Comparison of ENCODE assay signal across 8 cellular contexts in genomic region chr19:48152552-48152951, GRCh38. TPM values are rescaled to one million over a fixed set of nuclear protein-coding genes. Genes with fewer than 3 reads are reported as not detected.
DNase-seq lines count a peak whose midpoint lies in the region; ATAC-seq and TF ChIP-seq lines count a peak whose summit lies in the region.

No MANE protein-coding gene starts in this region.

- TF ChIP-seq CTCF in 22Rv1 (IDR thresholded peaks at IDR 0.05) (peak; percentile 88), GM12874 (IDR thresholded peaks at IDR 0.05; ENCODE audit: insufficient read depth, low read depth, low read length) (peak; percentile 60), dorsolateral prefrontal cortex (IDR thresholded peaks at IDR 0.05 in 54 of 56, conservative IDR thresholded peaks at IDR 0.05 in 2 of 56; ENCODE audit: low read depth in 1 of 56, partially characterized antibody in 56 of 56) (peak; percentile 87 to 100 (median 95))

- peaks cover 2% of the 10 kb centered on the region for H3K4me1 Mint-ChIP-seq in memory B cell

- peak; percentile 8 to 64 for DNase-seq in NCI-H446 (lab: John Stamatoyannopoulos, UW)
- DNase-seq in activated CD4-positive, alpha-beta T cell treated with anti-CD3 and anti-CD28 coated beads, Interleukin-2, amount 50 U/mL, for 48 hours = peak; percentile 68 to 74
- peak; percentile 57 to 86 (median 68) for DNase-seq in dorsolateral prefrontal cortex
- DNase-seq in memory B cell (ENCODE audit: low spot score in 2 of 2) = peak; percentile 65 to 66
- DNase-seq in stimulated activated CD8-positive, alpha-beta memory T cell treated with anti-CD3 and anti-CD28 coated beads, Interleukin-2, amount 100 ng/mL, for 48 hours (ENCODE audit: low read depth in 2 of 2) = peak; percentile 36 to 51

- H3K4me3 ChIP-seq in dorsolateral prefrontal cortex = peak overlapping the region in 1 of 59 donors; percentile 13

- no peak overlapping the region for H3K4me3 Mint-ChIP-seq in memory B cell

- intact Hi-C loops in dorsolateral prefrontal cortex (cut with DNase I) = loop anchor here (1.0 to 2.0 kb wide), 2 partner anchors 45 to 46 kb away; no protein-coding TSS in a partner anchor

- peaks cover 29% of the 10 kb centered on the region for H3K36me3 Mint-ChIP-seq in memory B cell

- no peaks in the 10 kb centered on the region for H3K27me3 ChIP-seq in dorsolateral prefrontal cortex

- no peaks in the 10 kb centered on the region for H3K9me3 Mint-ChIP-seq in memory B cell

- H3K27ac ChIP-seq in 22Rv1 = no peak overlapping the region
- peak overlapping the region in 47 of 59 donors; percentile 0 to 83 (median 63) for H3K27ac ChIP-seq in dorsolateral prefrontal cortex

- no peaks in the 10 kb centered on the region for H3K27me3 Mint-ChIP-seq in memory B cell

- no peak overlapping the region for H3K27ac Mint-ChIP-seq in memory B cell

- peak; percentile 43 for ATAC-seq in memory B cell (ENCODE audit: low read depth)
- no peak for ATAC-seq in GM18873 (IDR thresholded peaks at IDR 0.05; ENCODE audit: low FRiP score, unreplicated experiment)

RNA-seq across cellular contexts. Expression of gene LIG1, which starts 17.6 kb away (rescaled TPM):
- total RNA-seq in dorsolateral prefrontal cortex = 10 to 100 TPM; 12.7 to 39.6 (median 22.5) TPM

RNA-seq across cellular contexts. Expression of gene ZSWIM9, which starts 17.9 kb away (rescaled TPM):
- 10 to 100 TPM; 14.1 to 42.1 (median 18.4) TPM for total RNA-seq in dorsolateral prefrontal cortex

RNA-seq across cellular contexts. Expression of gene PLA2G4C, which starts 41.9 kb away (rescaled TPM):
- total RNA-seq in dorsolateral prefrontal cortex = 100 to 1,000 TPM in 45 of 120 experiments, 10 to 100 TPM in 75; 52.0 to 175 (median 92.9) TPM
